13 cellular contexts compared by ENCODE assay signal in genomic region chr10:69242037-69242843, GRCh38. TPM values are rescaled to one million over a fixed set of nuclear protein-coding genes. Genes with fewer than 3 reads are reported as not detected.
"Had no signal": no experiment of that assay in that cellular context is flagged by ENCODE, and none has a peak within 500 bp of the region (broad histone marks: within the 10 kb centered on the region; RNA-seq: fewer than 3 reads in every experiment).

No MANE protein-coding gene starts in this region.

- H3K36me3 Mint-ChIP-seq: activated naive CD8-positive, alpha-beta T cell treated with anti-CD3 and anti-CD28 coated beads for 36 hours; stimulated activated effector memory CD8-positive, alpha-beta T cell treated with anti-CD3 and anti-CD28 coated beads, Interleukin-12 subunit alpha, Interleukin-12 subunit beta, amount 100 ng/mL, for 72 hours had no signal

- H3K27me3 Mint-ChIP-seq: activated naive CD8-positive, alpha-beta T cell treated with anti-CD3 and anti-CD28 coated beads for 36 hours had no signal

- H3K27me3 ChIP-seq: gastroesophageal sphincter, hepatocyte, ovary, transverse colon had no signal

- H3K27ac Mint-ChIP-seq: activated naive CD8-positive, alpha-beta T cell treated with anti-CD3 and anti-CD28 coated beads for 36 hours; stimulated activated effector memory CD8-positive, alpha-beta T cell treated with anti-CD3 and anti-CD28 coated beads, Interleukin-12 subunit alpha, Interleukin-12 subunit beta, amount 100 ng/mL, for 72 hours had no signal

- H2AFZ ChIP-seq: hepatocyte had no signal

- H3K4me3 ChIP-seq: gastroesophageal sphincter, hepatocyte, ovary, skin epidermis, transverse colon had no signal

- DNase-seq: activated CD4-positive, alpha-beta T cell treated with anti-CD3 and anti-CD28 coated beads, Interleukin-2, amount 50 U/mL, for 48 hours; activated gamma-delta T cell; activated naive CD8-positive, alpha-beta T cell treated with anti-CD3 and anti-CD28 coated beads for 36 hours; activated T-cell treated with anti-CD3 and anti-CD28 coated beads, Interleukin-2, amount 50 U/mL, for 48 hours; left ventricle myocardium superior; mesendoderm; ovary; transverse colon had no signal

- H3K9me3 Mint-ChIP-seq: activated naive CD8-positive, alpha-beta T cell treated with anti-CD3 and anti-CD28 coated beads for 36 hours; stimulated activated effector memory CD8-positive, alpha-beta T cell treated with anti-CD3 and anti-CD28 coated beads, Interleukin-12 subunit alpha, Interleukin-12 subunit beta, amount 100 ng/mL, for 72 hours had no signal

- H3K9me3 ChIP-seq: gastroesophageal sphincter, ovary, transverse colon had no signal

- H3K27ac ChIP-seq: gastroesophageal sphincter, hepatocyte, ovary, transverse colon had no signal

- FAIRE-seq: TTC549 had no signal

- H3K36me3 ChIP-seq: gastroesophageal sphincter, ovary, transverse colon had no signal

- H3K4me3 Mint-ChIP-seq: activated naive CD8-positive, alpha-beta T cell treated with anti-CD3 and anti-CD28 coated beads for 36 hours; stimulated activated effector memory CD8-positive, alpha-beta T cell treated with anti-CD3 and anti-CD28 coated beads, Interleukin-12 subunit alpha, Interleukin-12 subunit beta, amount 100 ng/mL, for 72 hours had no signal

- H3K4me2 ChIP-seq: hepatocyte had no signal

- H3K79me2 ChIP-seq: hepatocyte had no signal

RNA-seq across cellular contexts. Expression of gene HKDC1, which starts 22.1 kb away (rescaled TPM):
- total RNA-seq: left ventricle myocardium superior had no signal
